ENCODE assay signal across 3 cellular contexts in the genomic region with DNA sequence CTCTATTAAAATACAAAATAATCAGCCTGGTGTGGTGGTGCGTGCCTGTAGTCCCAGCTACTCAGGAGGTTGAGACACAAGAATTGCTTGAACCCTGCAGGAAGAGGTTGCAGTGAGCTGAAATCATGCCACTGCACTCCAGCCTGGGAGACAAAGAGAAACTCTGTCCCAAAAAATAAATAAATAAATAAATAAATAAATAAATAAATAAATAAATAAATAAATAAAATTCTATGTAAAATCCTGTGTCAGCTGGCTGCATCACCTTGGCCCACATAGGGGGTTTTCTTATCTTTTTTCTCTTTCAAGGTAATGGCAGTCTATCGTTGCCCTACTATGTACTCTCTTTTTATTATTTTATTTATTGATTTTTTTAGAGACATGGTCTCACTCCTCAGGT.
DNase-seq lines count a peak whose midpoint lies in the region; ATAC-seq, FAIRE-seq and TF ChIP-seq lines count a peak whose summit lies in the region.
"Not testable (repeated sequence)": the region's sequence is repeated elsewhere in the genome, so short reads cannot be mapped to it uniquely, and the experiment has no call there.

No MANE protein-coding gene starts in this region.

- not testable (repeated sequence) for H3K27me3 ChIP-seq in PC-9 (ENCODE audit: insufficient read depth, low read depth)

- not testable (repeated sequence) for H3K9me3 ChIP-seq in A549; HEK293 (ENCODE audit: control insufficient read depth, insufficient read depth, low read depth, low read length); PC-9 (ENCODE audit: insufficient read depth, low read depth)

- 49% methylated on average over 2 of the region's 2 CpGs for WGBS in A549 (ENCODE audit: missing lambda C conversion rate)

- not testable (repeated sequence) for TF ChIP-seq RAD21 in A549 (conservative IDR thresholded peaks at IDR 0.05 in 1 of 2, IDR thresholded peaks at IDR 0.05 in 1 of 2)

- CTCF ChIA-PET in A549 (lab: Yijun Ruan, JAX) (interaction anchor here (0.6 to 1.3 kb wide), 2 partner anchors 29 to 106 kb away, joined by 4 to 5 read pairs; no protein-coding TSS in a partner anchor), HEK293 (lab: Yijun Ruan, JAX) (interaction anchor here (0.8 kb wide), 1 partner anchor 11 kb away, joined by 4 read pairs; no protein-coding TSS in a partner anchor)
- CTCF ChIA-PET in PC-9 (lab: Charles Lee): not testable (repeated sequence)

- not testable (repeated sequence) for H3K4me1 ChIP-seq in A549; HEK293 (ENCODE audit: control insufficient read depth, insufficient read depth, low read length)
- H3K4me1 ChIP-seq in PC-9 (replicated peaks; ENCODE audit: insufficient read depth): peaks cover 27% of the 10 kb centered on the region

- not testable (repeated sequence) for H3K9me2 ChIP-seq in PC-9 (ENCODE audit: insufficient read depth)

- ATAC-seq in A549: not testable (repeated sequence)

- not testable (repeated sequence) for TF ChIP-seq CTCF in A549 (IDR thresholded peaks at IDR 0.05); HEK293 (tag by site-specific recombination; IDR thresholded peaks at IDR 0.05); PC-9 (conservative IDR thresholded peaks at IDR 0.05)

- BruUV-seq in PC-9 (replicated peaks; lab: Mats Ljungman, UMichigan): not testable (repeated sequence)

- not testable (repeated sequence) for H3K36me3 ChIP-seq in HEK293 (ENCODE audit: control insufficient read depth in 2 of 2, insufficient read depth in 1 of 2, low read length in 2 of 2); PC-9 (ENCODE audit: low read depth)

- not testable (repeated sequence) for DNase-seq in A549 (ENCODE audit: low read depth in 1 of 2, low spot score in 1 of 2); PC-9

- not testable (repeated sequence) for TF ChIP-seq EP300 in A549 (IDR thresholded peaks at IDR 0.05)

- intact Hi-C loops in PC-9 (cut with micrococcal nuclease; ENCODE audit: unreplicated experiment): not testable (repeated sequence)

- POLR2A ChIA-PET in A549 (lab: Yijun Ruan, JAX); HEK293 (lab: Yijun Ruan, JAX): not testable (repeated sequence)
- POLR2A ChIA-PET in PC-9 (lab: Charles Lee; ENCODE audit: unreplicated experiment): interaction anchor here (0.6 kb wide), 1 partner anchor 11 kb away, joined by 17 read pairs; no protein-coding TSS in a partner anchor

- not testable (repeated sequence) for H3K4me3 ChIP-seq in A549; HEK293 (ENCODE audit: low read depth, low read length); PC-9

- not testable (repeated sequence) for H4K20me1 ChIP-seq in PC-9 (ENCODE audit: insufficient read depth)

- H3F3A ChIP-seq in PC-9 (ENCODE audit: insufficient read depth, low read depth): not testable (repeated sequence)

- not testable (repeated sequence) for FAIRE-seq in A549 (lab: Jason Lieb, UNC)

- not testable (repeated sequence) for H2AFZ ChIP-seq in PC-9

- not testable (repeated sequence) for H3K4me2 ChIP-seq in A549
- H3K4me2 ChIP-seq in PC-9: 0 out of 2 replicates have a peak overlapping the region, but pooled peaks have one; percentile 21

- not testable (repeated sequence) for H3K79me2 ChIP-seq in PC-9 (ENCODE audit: low read depth)

- not testable (repeated sequence) for H3K27ac ChIP-seq in A549; HEK293 (ENCODE audit: extremely low read depth, low read depth, low read length)
- peak overlapping the region; percentile 84 for H3K27ac ChIP-seq in PC-9

- TF ChIP-seq POLR2A in A549 (IDR thresholded peaks at IDR 0.05; ENCODE audit: low read length): not testable (repeated sequence)

TF ChIP-seq in A549, 52 proteins besides CTCF, POLR2A, EP300 and RAD21:
- peak; percentile 52 for TF ChIP-seq ZC3H11A (IDR thresholded peaks at IDR 0.05)

TF ChIP-seq in HEK293, 187 proteins besides CTCF, POLR2A, EP300 and RAD21 (continues in another document):
- peak; percentile 46 for TF ChIP-seq ZNF623 (tag by site-specific recombination; IDR thresholded peaks at IDR 0.05)
- TF ChIP-seq ZNF518A (tag by site-specific recombination; conservative IDR thresholded peaks at IDR 0.05; ENCODE audit: low read depth): peak; percentile 69
- TF ChIP-seq ZNF654 (tag by site-specific recombination; IDR thresholded peaks at IDR 0.05; ENCODE audit: low read depth): 0 out of 2 replicates have a peak, but pooled peaks have one; percentile 17
- peak; percentile 53 for TF ChIP-seq ZBTB11 (tag by site-specific recombination; conservative IDR thresholded peaks at IDR 0.05; ENCODE audit: low read depth)
- peak; percentile 73 for TF ChIP-seq ZNF426 (tag by site-specific recombination; IDR thresholded peaks at IDR 0.05)
- TF ChIP-seq ZNF555 (tag by site-specific recombination; conservative IDR thresholded peaks at IDR 0.05): peak; percentile 64
